Comparison of ENCODE assay signal across 18 cellular contexts in genomic region chr3:83457516-83457915, GRCh38.
DNase-seq lines count a peak whose midpoint lies in the region; TF ChIP-seq lines count a peak whose summit lies in the region.
"Had no signal": no experiment of that assay in that cellular context is flagged by ENCODE, and none has a peak within 500 bp of the region (broad histone marks: within the 10 kb centered on the region; RNA-seq: fewer than 3 reads in every experiment).

No MANE protein-coding gene starts in this region.

- no peaks in the 10 kb centered on the region for H3F3A ChIP-seq in neural progenitor cell (ENCODE audit: low read depth)

- H3K4me3 Mint-ChIP-seq in osteocyte (ENCODE audit: unreplicated experiment) (no peak overlapping the region), neural progenitor cell (no peak overlapping the region)

- peaks cover 5% of the 10 kb centered on the region for H3K9me3 Mint-ChIP-seq in osteocyte (ENCODE audit: unreplicated experiment)
- no peaks in the 10 kb centered on the region for H3K9me3 Mint-ChIP-seq in neural progenitor cell

- no peaks in the 10 kb centered on the region for H3K27me3 ChIP-seq in neural progenitor cell
- H3K27me3 ChIP-seq: MG63 had no signal

- H3K9ac ChIP-seq in neural progenitor cell, result no peak overlapping the region

- H3K9me3 ChIP-seq in neural progenitor cell (ENCODE audit: low read depth), result no peaks in the 10 kb centered on the region
- H3K9me3 ChIP-seq: MG63 had no signal

- H4K20me1 ChIP-seq in neural progenitor cell (ENCODE audit: low read depth), result no peaks in the 10 kb centered on the region

- TF ChIP-seq CTCF in osteocyte (IDR thresholded peaks at IDR 0.05) (no peak), neural progenitor cell (IDR thresholded peaks at IDR 0.05) (no peak)

- no peaks in the 10 kb centered on the region for H3K27me3 Mint-ChIP-seq in osteocyte (ENCODE audit: unreplicated experiment)
- H3K27me3 Mint-ChIP-seq in neural progenitor cell (ENCODE audit: insufficient read depth, low read depth), result no peaks in the 10 kb centered on the region

- H2AFZ ChIP-seq in neural progenitor cell (replicated peaks), result no peak overlapping the region

- in situ Hi-C loops in KBM-7 (cut with MboI; ENCODE audit: low pct_unique_long_range_greater_than_20kb, low sequenced_read_pairs), result no loop called here

- H3K4me1 Mint-ChIP-seq in osteocyte (ENCODE audit: unreplicated experiment) (peaks cover 27% of the 10 kb centered on the region), neural progenitor cell (peaks cover 10% of the 10 kb centered on the region)

- no peaks in the 10 kb centered on the region for H3K4me1 ChIP-seq in neural progenitor cell

- peak overlapping the region; percentile 6 for H3K27ac Mint-ChIP-seq in osteocyte (ENCODE audit: unreplicated experiment)
- no peak overlapping the region for H3K27ac Mint-ChIP-seq in neural progenitor cell

- no peak overlapping the region for H3K4me2 ChIP-seq in neural progenitor cell

- H3K36me3 Mint-ChIP-seq in osteocyte (ENCODE audit: unreplicated experiment) (peaks cover 3% of the 10 kb centered on the region), neural progenitor cell (no peaks in the 10 kb centered on the region)

- peak; percentile 11 for DNase-seq in KBM-7
- peak; percentile 6 for DNase-seq in OCI-M2 (lab: John Stamatoyannopoulos, UW; ENCODE audit: unreplicated experiment)
- DNase-seq in foreskin melanocyte, result peak; percentile 77
- no peak for DNase-seq in osteocyte (ENCODE audit: extremely low spot score, unreplicated experiment)
- no peak for DNase-seq in NCI-H187 (lab: John Stamatoyannopoulos, UW)
- no peak for DNase-seq in stimulated activated CD4-positive, alpha-beta T cell treated with anti-CD3 and anti-CD28 coated beads, Interleukin-4, amount 100 ng/mL, for 1 hour
- DNase-seq in neural progenitor cell (ENCODE audit: low spot score), result no peak
- DNase-seq in stimulated activated CD4-positive, alpha-beta T cell treated with anti-CD3 and anti-CD28 coated beads, Interleukin-15, amount 100 ng/mL, for 24 hours, result no peak
- DNase-seq: DND-41, Karpas-422, MG63, NCI-H1105, NCI-H1694, NCI-H2107, NCI-H2227 treated with DMSO at 0.1 percent for 48 hours, NCI-H510A treated with DMSO at 0.1 percent for 48 hours, NCI-H82 had no signal

- H3K36me3 ChIP-seq in neural progenitor cell, result no peaks in the 10 kb centered on the region
- H3K36me3 ChIP-seq: MG63 had no signal

- no peak overlapping the region for H3K27ac ChIP-seq in neural progenitor cell
- H3K27ac ChIP-seq: C4-2B had no signal

- H3K4me3 ChIP-seq in neural progenitor cell, result no peak overlapping the region
- H3K4me3 ChIP-seq: MG63 had no signal

- H3K79me2 ChIP-seq in neural progenitor cell (ENCODE audit: low read depth), result no peaks in the 10 kb centered on the region

Comparison
In these comparisons a context has a peak if more than half of its experiments do, and no peak if none do; other contexts are left out.
1. DNase-seq: peak in KBM-7 (single experiment), OCI-M2 (single experiment) and foreskin melanocyte (single experiment); none in osteocyte (single experiment), NCI-H187 (0 of 2), stimulated activated CD4-positive, alpha-beta T cell treated with anti-CD3 and anti-CD28 coated beads, Interleukin-4, amount 100 ng/mL, for 1 hour (single experiment), neural progenitor cell (single experiment) and stimulated activated CD4-positive, alpha-beta T cell treated with anti-CD3 and anti-CD28 coated beads, Interleukin-15, amount 100 ng/mL, for 24 hours (single experiment).